8 cellular contexts compared by ENCODE assay signal in genomic region chr10:17586741-17587720, GRCh38. TPM values are rescaled to one million over a fixed set of nuclear protein-coding genes. Genes with fewer than 3 reads are reported as not detected.
DNase-seq lines count a peak whose midpoint lies in the region; ATAC-seq lines count a peak whose summit lies in the region.

No MANE protein-coding gene starts in this region.

- H3K79me2 ChIP-seq in Karpas-422 (ENCODE audit: low read length): no peaks in the 10 kb centered on the region

- H3K9me2 ChIP-seq in Karpas-422 (replicated peaks; ENCODE audit: insufficient read depth, low read length): no peaks in the 10 kb centered on the region

- peaks cover 46% of the 10 kb centered on the region for H3K4me1 ChIP-seq in Karpas-422 (ENCODE audit: low read length)

- no peak overlapping the region for H3K27ac Mint-ChIP-seq in activated naive CD4-positive, alpha-beta T cell treated with anti-CD3 and anti-CD28 coated beads, Interleukin-2, amount 10 ng/mL, durations not matched to agents 7 days and 5 days

- DNase-seq in DMS53 treated with DMSO at 0.1 percent for 48 hours (lab: John Stamatoyannopoulos, UW; ENCODE audit: unreplicated experiment) (peak; percentile 28), Karpas-422 (peak; percentile 80), fibroblast of peridontal ligament (ENCODE audit: extremely low read depth) (peak; percentile 22), H4 (ENCODE audit: low spot score) (no peak), NCI-H2227 treated with DMSO at 0.1 percent for 48 hours (lab: John Stamatoyannopoulos, UW) (no peak), hepatic stellate cell (ENCODE audit: low spot score) (no peak)
- no peak for DNase-seq in activated naive CD4-positive, alpha-beta T cell treated with anti-CD3 and anti-CD28 coated beads, Interleukin-2, amount 10 ng/mL, durations not matched to agents 7 days and 5 days

- peak overlapping the region; percentile 23 for H3K9ac ChIP-seq in Karpas-422 (ENCODE audit: low read length)

- H3K4me1 Mint-ChIP-seq in activated naive CD4-positive, alpha-beta T cell treated with anti-CD3 and anti-CD28 coated beads, Interleukin-2, amount 10 ng/mL, durations not matched to agents 7 days and 5 days: peaks cover 4% of the 10 kb centered on the region

- no peaks in the 10 kb centered on the region for H4K20me1 ChIP-seq in Karpas-422 (ENCODE audit: insufficient read depth, low read depth, low read length)

- CTCF ChIA-PET in activated naive CD4-positive, alpha-beta T cell treated with anti-CD3 and anti-CD28 coated beads, Interleukin-2, amount 10 ng/mL, durations not matched to agents 7 days and 5 days (lab: Charles Lee): interaction anchor here (0.6 kb wide), 1 partner anchor 178 kb away, joined by 3 read pairs; no protein-coding TSS in a partner anchor

- H3K27me3 ChIP-seq in Karpas-422 (ENCODE audit: low read length): no peaks in the 10 kb centered on the region

- H3K9me3 ChIP-seq in Karpas-422 (ENCODE audit: low read length): no peaks in the 10 kb centered on the region

- H3K4me3 Mint-ChIP-seq in activated naive CD4-positive, alpha-beta T cell treated with anti-CD3 and anti-CD28 coated beads, Interleukin-2, amount 10 ng/mL, durations not matched to agents 7 days and 5 days: no peak overlapping the region

- peak overlapping the region; percentile 15; the same call in 1 of the 2 replicates for H3K4me3 ChIP-seq in Karpas-422 (ENCODE audit: low read length)

- peak overlapping the region; percentile 43 for H3K4me2 ChIP-seq in Karpas-422 (ENCODE audit: low read depth, low read length, poor library complexity, severe bottlenecking)

- H2AFZ ChIP-seq in Karpas-422 (ENCODE audit: low read length): peak overlapping the region; percentile 73

- no peaks in the 10 kb centered on the region for H3K9me3 Mint-ChIP-seq in activated naive CD4-positive, alpha-beta T cell treated with anti-CD3 and anti-CD28 coated beads, Interleukin-2, amount 10 ng/mL, durations not matched to agents 7 days and 5 days

- H3K36me3 Mint-ChIP-seq in activated naive CD4-positive, alpha-beta T cell treated with anti-CD3 and anti-CD28 coated beads, Interleukin-2, amount 10 ng/mL, durations not matched to agents 7 days and 5 days: no peaks in the 10 kb centered on the region

- peak; percentile 58 for ATAC-seq in GM21367 (IDR thresholded peaks at IDR 0.05; ENCODE audit: unreplicated experiment)

- H3K27ac ChIP-seq in Karpas-422 (ENCODE audit: low read length): peak overlapping the region; percentile 48

- H3K27me3 Mint-ChIP-seq in activated naive CD4-positive, alpha-beta T cell treated with anti-CD3 and anti-CD28 coated beads, Interleukin-2, amount 10 ng/mL, durations not matched to agents 7 days and 5 days: peaks cover 5% of the 10 kb centered on the region

- H3K36me3 ChIP-seq in Karpas-422 (ENCODE audit: insufficient read depth, low read length): no peaks in the 10 kb centered on the region

RNA-seq across cellular contexts. Expression of gene HACD1, which starts 30.1 kb away (rescaled TPM):
- total RNA-seq in Karpas-422 (2014; rRNA removed; shearing (Covaris generic); ENCODE audit: low replicate concordance): not detected in 2 replicates
- total RNA-seq in H4 (2014; rRNA removed; shearing (Covaris generic)): 21.7 and 35.5 TPM in 2 replicates

RNA-seq across cellular contexts. Expression of gene STAM, which starts 56.9 kb away (rescaled TPM):
- total RNA-seq in Karpas-422 (2014; rRNA removed; shearing (Covaris generic); ENCODE audit: low replicate concordance): 7.3 and 14.4 TPM in 2 replicates
- 9.3 and 15.3 TPM in 2 replicates for total RNA-seq in H4 (2014; rRNA removed; shearing (Covaris generic))

Comparison
In these comparisons a context has a peak if more than half of its experiments do, and no peak if none do; other contexts are left out.
1. DNase-seq: peak in DMS53 treated with DMSO at 0.1 percent for 48 hours (single experiment), Karpas-422 (single experiment) and fibroblast of peridontal ligament (single experiment); none in H4 (single experiment), NCI-H2227 treated with DMSO at 0.1 percent for 48 hours (single experiment), activated naive CD4-positive, alpha-beta T cell treated with anti-CD3 and anti-CD28 coated beads, Interleukin-2, amount 10 ng/mL, durations not matched to agents 7 days and 5 days (single experiment) and hepatic stellate cell (single experiment).
2. RNA of gene HACD1, which starts 30.1 kb away (total RNA-seq): 21.7 to 35.5 TPM in H4; not detected in Karpas-422; every median in the first group is over 10 times any median in the second.